In the genomic region with DNA sequence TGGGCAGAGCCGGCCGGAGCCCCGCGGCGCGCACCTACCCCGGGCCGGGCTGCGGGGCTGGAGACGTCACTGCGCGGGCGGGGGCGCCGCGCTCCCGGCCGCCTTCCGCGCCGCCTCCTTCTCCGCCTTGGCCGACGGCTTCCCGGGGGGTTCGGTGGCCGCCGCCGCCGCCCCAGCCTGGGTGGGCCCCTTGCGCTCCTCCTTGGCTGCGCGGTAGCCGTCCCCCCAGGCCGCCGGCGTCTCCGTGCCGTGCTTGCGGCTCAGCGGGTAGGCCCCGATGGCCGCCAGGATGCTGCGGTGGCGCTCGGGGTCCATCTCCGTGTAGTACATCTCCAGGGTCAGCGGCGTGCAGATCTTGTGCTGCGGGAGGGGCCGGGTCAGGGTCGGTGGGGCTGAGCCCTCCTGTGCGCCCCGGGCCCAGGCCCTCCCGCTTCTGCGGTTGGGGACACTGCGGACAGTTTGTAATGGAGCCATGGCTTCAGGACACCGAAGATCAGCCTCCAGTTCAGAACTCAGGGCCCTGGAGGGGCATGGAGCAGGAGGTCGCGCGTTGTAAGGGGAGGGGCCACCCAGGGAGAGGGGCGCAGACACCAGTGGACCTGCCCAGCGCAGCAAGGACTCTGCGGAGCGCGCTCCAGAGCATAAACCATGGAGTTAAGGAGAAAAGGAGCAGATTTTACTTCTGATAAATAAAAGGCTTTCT, we compare ENCODE assay signal across 11 cellular contexts. TPM values are rescaled to one million over a fixed set of nuclear protein-coding genes. Genes with fewer than 3 reads are reported as not detected.
DNase-seq lines count a peak whose midpoint lies in the region; ATAC-seq and TF ChIP-seq lines count a peak whose summit lies in the region.
"Had no signal": no experiment of that assay in that cellular context is flagged by ENCODE, and none has a peak within 500 bp of the region (broad histone marks: within the 10 kb centered on the region; RNA-seq: fewer than 3 reads in every experiment).

No MANE protein-coding gene starts in this region.

- no peak overlapping the region for H3K27ac ChIP-seq in rectal smooth muscle tissue (ENCODE audit: low read depth, low read length)

- TF ChIP-seq CTCF in Calu3 (IDR thresholded peaks at IDR 0.05; ENCODE audit: unreplicated experiment) (no peak), glutamatergic neuron (IDR thresholded peaks at IDR 0.05; ENCODE audit: partially characterized antibody, unreplicated experiment) (no peak)

- peak overlapping the region; percentile 48 for H3K4me3 ChIP-seq in rectal smooth muscle tissue (ENCODE audit: low read length)

- H3K36me3 ChIP-seq in rectal smooth muscle tissue (ENCODE audit: control insufficient read depth, insufficient read depth, low read length) = no peaks in the 10 kb centered on the region

- intact Hi-C loops in Calu3 (cut with micrococcal nuclease; ENCODE audit: unreplicated experiment) = no loop called here

- peaks cover 11% of the 10 kb centered on the region for H3K4me1 Mint-ChIP-seq in Calu3 (ENCODE audit: low read depth, unreplicated experiment)
- H3K4me1 Mint-ChIP-seq in T-helper 17 cell = peaks cover 13% of the 10 kb centered on the region
- peaks cover 9% of the 10 kb centered on the region for H3K4me1 Mint-ChIP-seq in glutamatergic neuron (ENCODE audit: low read depth, unreplicated experiment)

- DNase-seq in Calu3 (no peak), T-helper 17 cell (no peak), glutamatergic neuron (peak; percentile 57), pons (ENCODE audit: low spot score) (no peak), DMS79 treated with DMSO at 0.1 percent for 48 hours (lab: John Stamatoyannopoulos, UW) (no peak), globus pallidus (ENCODE audit: low spot score) (no peak)
- DNase-seq: amniotic stem cell, nucleus accumbens had no signal

- no TSS peak for BruUV-seq in Calu3 (replicated peaks; lab: Mats Ljungman, UMichigan)

- H3K9me3 ChIP-seq in T-helper 17 cell (ENCODE audit: control insufficient read depth, low read length, poor library complexity, severe bottlenecking) = no peaks in the 10 kb centered on the region

- ATAC-seq in T-helper 17 cell = no peak
- ATAC-seq in GM21367 (IDR thresholded peaks at IDR 0.05; ENCODE audit: unreplicated experiment) = no peak

- peaks cover 36% of the 10 kb centered on the region for H3K27me3 ChIP-seq in rectal smooth muscle tissue (ENCODE audit: control insufficient read depth, insufficient read depth, low read length)

- H3K27me3 Mint-ChIP-seq in Calu3 (ENCODE audit: unreplicated experiment) (peaks cover 51% of the 10 kb centered on the region), T-helper 17 cell (peaks cover 38% of the 10 kb centered on the region), glutamatergic neuron (ENCODE audit: unreplicated experiment) (peaks cover 2% of the 10 kb centered on the region)

- H3K27ac Mint-ChIP-seq in Calu3 (ENCODE audit: unreplicated experiment) (no peak overlapping the region), T-helper 17 cell (no peak overlapping the region), glutamatergic neuron (ENCODE audit: unreplicated experiment) (peak overlapping the region; percentile 57)

- H3K9ac ChIP-seq in rectal smooth muscle tissue (ENCODE audit: low read length) = no peak overlapping the region

- H3K4me1 ChIP-seq in rectal smooth muscle tissue (ENCODE audit: control insufficient read depth, insufficient read depth, low read length) = peaks cover 2% of the 10 kb centered on the region

- CTCF ChIA-PET in Calu3 (lab: Charles Lee) = no interaction called here

- no peaks in the 10 kb centered on the region for H3K9me3 Mint-ChIP-seq in Calu3 (ENCODE audit: low read depth, unreplicated experiment)
- H3K9me3 Mint-ChIP-seq in glutamatergic neuron (ENCODE audit: unreplicated experiment) = peaks cover 3% of the 10 kb centered on the region

- H3K36me3 Mint-ChIP-seq in Calu3 (ENCODE audit: insufficient read depth, unreplicated experiment) = no peaks in the 10 kb centered on the region
- peaks cover 2% of the 10 kb centered on the region for H3K36me3 Mint-ChIP-seq in T-helper 17 cell (ENCODE audit: low read depth)
- peaks cover 4% of the 10 kb centered on the region for H3K36me3 Mint-ChIP-seq in glutamatergic neuron (ENCODE audit: unreplicated experiment)

- H3K4me3 Mint-ChIP-seq in Calu3 (ENCODE audit: low read depth, unreplicated experiment) (peak overlapping the region; percentile 58), T-helper 17 cell (peak overlapping the region; percentile 89), glutamatergic neuron (ENCODE audit: unreplicated experiment) (peak overlapping the region; percentile 83)

RNA-seq across cellular contexts. Expression of gene CALY, which starts 10.8 kb away (rescaled TPM):
- total RNA-seq in Calu3 (2022) (not detected in 2 replicates), T-helper 17 cell (1 to 10 TPM in 1 of 2 donors, under 1 TPM in 1; 0.96 to 1.9 TPM), glutamatergic neuron (ENCODE audit: unreplicated experiment) (19.8 TPM)
- total RNA-seq: RPMI7951 had no signal

RNA-seq across cellular contexts. Expression of gene ZNF511, which starts 17.2 kb away (rescaled TPM):
- 21.2 and 24.0 TPM in 2 replicates for total RNA-seq in Calu3 (2022)
- total RNA-seq in T-helper 17 cell = 10 to 100 TPM; 28.1 to 33.2 TPM
- 24.6 TPM for total RNA-seq in glutamatergic neuron (ENCODE audit: unreplicated experiment)

RNA-seq across cellular contexts. Expression of gene TUBGCP2, which starts 17.2 kb away (rescaled TPM):
- total RNA-seq in Calu3 (2022) (41.0 and 47.2 TPM in 2 replicates), T-helper 17 cell (10 to 100 TPM; 73.6 to 75.4 TPM), glutamatergic neuron (ENCODE audit: unreplicated experiment) (61.4 TPM)

RNA-seq across cellular contexts. Expression of gene PRAP1, which starts 21.3 kb away (rescaled TPM):
- total RNA-seq in Calu3 (2022) (not detected in 2 replicates), T-helper 17 cell (not detected), glutamatergic neuron (ENCODE audit: unreplicated experiment) (not detected)
- total RNA-seq: RPMI7951 had no signal

RNA-seq across cellular contexts. Expression of gene FUOM, which starts 31.9 kb away (rescaled TPM):
- 11.5 and 15.0 TPM in 2 replicates for total RNA-seq in Calu3 (2022)
- 1 to 10 TPM; 6.3 to 9.1 TPM for total RNA-seq in T-helper 17 cell
- total RNA-seq in glutamatergic neuron (ENCODE audit: unreplicated experiment) = 13.0 TPM
